Comparison of ENCODE assay signal across 12 cellular contexts in the genomic region with DNA sequence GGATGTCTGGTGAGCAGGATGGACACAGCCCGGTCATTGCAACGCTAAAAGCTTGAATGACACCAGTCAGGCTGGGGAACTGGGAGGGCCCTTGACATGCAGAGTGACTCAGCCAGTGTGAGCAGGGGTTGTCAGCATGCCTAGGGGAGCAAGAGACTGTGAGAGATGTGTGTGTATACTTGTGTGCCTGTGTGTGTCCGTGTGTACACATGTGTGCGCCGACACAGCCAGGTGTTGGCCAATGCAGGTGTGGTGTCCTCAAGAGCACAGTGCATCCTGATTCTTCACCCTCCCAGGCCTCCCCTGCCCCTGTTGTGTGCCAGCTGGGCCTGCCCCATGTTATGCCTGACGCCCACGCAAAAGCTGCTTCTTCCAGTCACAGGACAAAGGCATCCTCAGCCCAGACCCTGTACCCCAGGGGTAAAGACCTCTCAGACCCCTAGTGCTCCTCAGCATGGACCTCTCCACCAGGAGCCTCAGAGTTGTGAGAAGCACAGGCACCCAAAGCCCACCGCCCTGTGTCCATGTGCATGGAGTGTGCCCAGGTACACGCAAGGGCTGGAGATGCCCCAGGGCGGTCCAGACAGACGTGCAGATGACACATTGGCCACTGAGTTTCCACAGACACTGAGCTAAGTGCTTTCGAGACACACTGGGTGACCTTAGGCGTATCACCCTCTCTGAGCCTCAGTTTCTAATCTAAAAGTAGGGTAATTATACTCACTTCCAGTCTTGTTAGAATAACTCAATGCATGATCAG. TPM values are rescaled to one million over a fixed set of nuclear protein-coding genes. Genes with fewer than 3 reads are reported as not detected.
DNase-seq lines count a peak whose midpoint lies in the region; ATAC-seq, FAIRE-seq and TF ChIP-seq lines count a peak whose summit lies in the region.
"Had no signal": no experiment of that assay in that cellular context is flagged by ENCODE, and none has a peak within 500 bp of the region (broad histone marks: within the 10 kb centered on the region; RNA-seq: fewer than 3 reads in every experiment).

No MANE protein-coding gene starts in this region.

- H3K4me1 ChIP-seq in A549: peaks cover 88% of the 10 kb centered on the region
- H3K4me1 ChIP-seq: neural progenitor cell, uterus had no signal

- no peak for TF ChIP-seq CTCF in A549 (IDR thresholded peaks at IDR 0.05)
- TF ChIP-seq CTCF in RWPE1 (conservative IDR thresholded peaks at IDR 0.05; ENCODE audit: low read depth): no peak

- TF ChIP-seq EP300 in A549 (IDR thresholded peaks at IDR 0.05): no peak

- no peak for FAIRE-seq in A549 (lab: Jason Lieb, UNC)

- ATAC-seq in A549: peak; percentile 55 to 57
- no peak for ATAC-seq in GM18511 (IDR thresholded peaks at IDR 0.05; ENCODE audit: unreplicated experiment)
- ATAC-seq in left ventricle myocardium superior: no peak

- peak overlapping the region; percentile 10; the same call in 1 of the 3 replicates for H3K4me3 ChIP-seq in A549
- H3K4me3 ChIP-seq: neural progenitor cell, uterus had no signal

- intact Hi-C loops in left ventricle myocardium superior (cut with micrococcal nuclease): no loop called here

- H3K9me3 ChIP-seq in A549: no peaks in the 10 kb centered on the region
- H3K9me3 ChIP-seq: uterus had no signal

- CTCF ChIA-PET in A549 (lab: Yijun Ruan, JAX) (interaction anchor here (1.2 to 50.3 kb wide), 20 partner anchors 11 to 376 kb away, joined by 3 to 1229 read pairs (median 8); partner anchors contain the start of genes TBC1D20 and TRIB3), RWPE1 (lab: Yijun Ruan, JAX) (interaction anchor here (0.5 to 2.1 kb wide), 6 partner anchors 8 to 277 kb away, joined by 3 to 13 read pairs (median 8); partner anchors contain the start of gene TRIB3)

- TF ChIP-seq RAD21 in A549 (conservative IDR thresholded peaks at IDR 0.05 in 1 of 2, IDR thresholded peaks at IDR 0.05 in 1 of 2): no peak

- peak overlapping the region; percentile 67 for H3K4me2 ChIP-seq in A549
- H3K4me2 ChIP-seq: neural progenitor cell had no signal

- POLR2A ChIA-PET in A549 (lab: Yijun Ruan, JAX) (interaction anchor here (0.9 to 7.1 kb wide), 9 partner anchors 9 to 99 kb away, joined by 3 to 147 read pairs (median 13); partner anchors contain the start of genes NRSN2, RBCK1, SOX12 and TBC1D20), RWPE1 (lab: Yijun Ruan, JAX; ENCODE audit: low non-redundant PET) (interaction anchor here (1.2 to 2.4 kb wide), 5 partner anchors 9 to 37 kb away, joined by 3 to 41 read pairs (median 4); partner anchors contain the start of gene TRIB3)

- no peak for TF ChIP-seq POLR2A in A549 (IDR thresholded peaks at IDR 0.05; ENCODE audit: low read length)

- H3K27ac ChIP-seq in A549: peak overlapping the region; percentile 94 to 98
- H3K27ac ChIP-seq in RWPE1: peak overlapping the region; percentile 90
- H3K27ac ChIP-seq: neural progenitor cell, uterus had no signal

- 68% methylated on average over 12 of the region's 13 CpGs for WGBS in A549 (ENCODE audit: missing lambda C conversion rate)

- DNase-seq in A549 (ENCODE audit: low read depth in 1 of 2, low spot score in 1 of 2) (peak in 1 of 2 experiments; percentile 66), ELF-1 (ENCODE audit: low read depth, low spot score) (peak; percentile 31), RWPE1 (ENCODE audit: low spot score) (peak; percentile 57), iris pigment epithelial cell (ENCODE audit: low read depth) (peak; percentile 33), NCI-H187 (lab: John Stamatoyannopoulos, UW) (no peak), NCI-H146 treated with DMSO at 0.1 percent for 48 hours (lab: John Stamatoyannopoulos, UW; ENCODE audit: unreplicated experiment) (no peak), left ventricle myocardium superior (no peak)
- DNase-seq: AML-193, NCI-H774, uterus had no signal

TF ChIP-seq in A549, 52 proteins besides CTCF, POLR2A, EP300 and RAD21:
- TF ChIP-seq FOSL2 (IDR thresholded peaks at IDR 0.05): no peak
- peak; percentile 48 for TF ChIP-seq FOSL2 (CRISPR knock-in tag; IDR thresholded peaks at IDR 0.05)
- TF ChIP-seq MAX (IDR thresholded peaks at IDR 0.05): 0 out of 2 replicates have a peak, but pooled peaks have one; percentile 38
- peak; percentile 13; the same call in 1 of the 3 replicates for TF ChIP-seq SMC3 (IDR thresholded peaks at IDR 0.05)
- TF ChIP-seq CHD4 (IDR thresholded peaks at IDR 0.05; ENCODE audit: borderline replicate concordance): no peak
- no peak for TF ChIP-seq POLR2AphosphoS2 (conservative IDR thresholded peaks at IDR 0.05; ENCODE audit: low read length)
- 0 out of 2 replicates have a peak, but pooled peaks have one; percentile 14 for TF ChIP-seq MAZ (IDR thresholded peaks at IDR 0.05; ENCODE audit: borderline replicate concordance, low read depth, low read length)
- 0 out of 2 replicates have a peak, but pooled peaks have one; percentile 7 for TF ChIP-seq HOXB13 (CRISPR knock-in tag; IDR thresholded peaks at IDR 0.05; ENCODE audit: low read depth)

RNA-seq across cellular contexts. Expression of gene NRSN2, which starts 16.6 kb away (rescaled TPM):
- polyA plus RNA-seq in A549 (2011; rRNA removed) (40.5 and 47.5 TPM in 2 replicates), A549 (2017; fragmentation: RNase III; extraction: RNeasy Plus Mini Kit Qiagen cat#74134 plus additional on column Dnase treatment) (59.6 to 74.8 TPM (median 74.3 TPM) in 3 replicates)
- polyA plus RNA-seq in A549 (2012; cell fraction: cytosol; rRNA removed): 103 and 115 TPM in 2 replicates
- 84.2 and 135 TPM in 2 replicates for polyA plus RNA-seq in A549 (2012; cell fraction: nucleus; rRNA removed)
- polyA minus RNA-seq in A549 (2011; rRNA and poly(A)+ RNA removed): 36.5 and 42.2 TPM in 2 replicates
- 17.4 TPM for total RNA-seq in left ventricle myocardium superior

RNA-seq across cellular contexts. Expression of gene TRIB3, which starts 17.1 kb away (rescaled TPM):
- polyA plus RNA-seq in A549 (2011; rRNA removed) (210 and 269 TPM in 2 replicates), A549 (2017; fragmentation: RNase III; extraction: RNeasy Plus Mini Kit Qiagen cat#74134 plus additional on column Dnase treatment) (28.4 to 39.8 TPM (median 34.0 TPM) in 3 replicates)
- polyA plus RNA-seq in A549 (2012; cell fraction: cytosol; rRNA removed): 56.5 and 79.1 TPM in 2 replicates
- polyA plus RNA-seq in A549 (2012; cell fraction: nucleus; rRNA removed): 68.7 and 90.7 TPM in 2 replicates
- polyA minus RNA-seq in A549 (2011; rRNA and poly(A)+ RNA removed): 224 and 268 TPM in 2 replicates
- 0.40 TPM for total RNA-seq in left ventricle myocardium superior

RNA-seq across cellular contexts. Expression of gene SOX12, which starts 38.1 kb away (rescaled TPM):
- polyA plus RNA-seq in A549 (2011; rRNA removed): 7.0 and 7.5 TPM in 2 replicates
- polyA plus RNA-seq in A549 (2012; cell fraction: cytosol; rRNA removed): 16.0 and 19.5 TPM in 2 replicates
- polyA plus RNA-seq in A549 (2012; cell fraction: nucleus; rRNA removed): 39.6 and 40.2 TPM in 2 replicates
- 24.6 to 32.8 TPM (median 29.2 TPM) in 3 replicates for polyA plus RNA-seq in A549 (2017; fragmentation: RNase III; extraction: RNeasy Plus Mini Kit Qiagen cat#74134 plus additional on column Dnase treatment)
- polyA minus RNA-seq in A549 (2011; rRNA and poly(A)+ RNA removed): 6.1 and 6.6 TPM in 2 replicates
- 18.3 TPM for total RNA-seq in left ventricle myocardium superior

RNA-seq across cellular contexts. Expression of gene RBCK1, which starts 44.6 kb away (rescaled TPM):
- polyA plus RNA-seq in A549 (2011; rRNA removed) (222 and 239 TPM in 2 replicates), A549 (2017; fragmentation: RNase III; extraction: RNeasy Plus Mini Kit Qiagen cat#74134 plus additional on column Dnase treatment) (105 to 117 TPM (median 112 TPM) in 3 replicates)
- 142 and 173 TPM in 2 replicates for polyA plus RNA-seq in A549 (2012; cell fraction: cytosol; rRNA removed)
- polyA plus RNA-seq in A549 (2012; cell fraction: nucleus; rRNA removed): 254 and 311 TPM in 2 replicates
- polyA minus RNA-seq in A549 (2011; rRNA and poly(A)+ RNA removed): 186 and 187 TPM in 2 replicates
- 44.8 TPM for total RNA-seq in left ventricle myocardium superior

Comparison
In these comparisons a context has a peak if more than half of its experiments do, and no peak if none do; other contexts are left out.
1. ATAC-seq: peak in A549 (2 of 2); none in GM18511 (single experiment) and left ventricle myocardium superior (single experiment).
2. DNase-seq: peak in ELF-1 (single experiment), RWPE1 (single experiment) and iris pigment epithelial cell (single experiment); none in NCI-H187 (0 of 2), NCI-H146 treated with DMSO at 0.1 percent for 48 hours (single experiment) and left ventricle myocardium superior (single experiment).